8 cellular contexts compared by ENCODE assay signal in genomic region chr4:155338196-155338595, GRCh38. TPM values are rescaled to one million over a fixed set of nuclear protein-coding genes. Genes with fewer than 3 reads are reported as not detected.
"Had no signal": no experiment of that assay in that cellular context is flagged by ENCODE, and none has a peak within 500 bp of the region (broad histone marks: within the 10 kb centered on the region; RNA-seq: fewer than 3 reads in every experiment).

No MANE protein-coding gene starts in this region.

- H3K27ac ChIP-seq: HL-60 had no signal

- ATAC-seq: GM23338, HepG2 had no signal

- H3K27me3 Mint-ChIP-seq: IgD-negative memory B cell had no signal

- H3K4me3 ChIP-seq: GM23338 had no signal

- H3K4me3 Mint-ChIP-seq: GM23338, H9, IgD-negative memory B cell had no signal

- H3K4me1 Mint-ChIP-seq: GM23338, H9, IgD-negative memory B cell had no signal

- H3K27ac Mint-ChIP-seq: GM23338, H9, IgD-negative memory B cell had no signal

- H3K4me2 ChIP-seq: GM23338 had no signal

- H2AFZ ChIP-seq: GM23338 had no signal

- FAIRE-seq: H1, H54, HepG2 had no signal

- DNase-seq: H9, HCEC 1CT had no signal

RNA-seq across cellular contexts. Expression of gene MAP9, which starts 38.6 kb away (rescaled TPM):
- total RNA-seq: HepG2 had no signal
- polyA plus RNA-seq: HepG2 had no signal
